In the genomic region with DNA sequence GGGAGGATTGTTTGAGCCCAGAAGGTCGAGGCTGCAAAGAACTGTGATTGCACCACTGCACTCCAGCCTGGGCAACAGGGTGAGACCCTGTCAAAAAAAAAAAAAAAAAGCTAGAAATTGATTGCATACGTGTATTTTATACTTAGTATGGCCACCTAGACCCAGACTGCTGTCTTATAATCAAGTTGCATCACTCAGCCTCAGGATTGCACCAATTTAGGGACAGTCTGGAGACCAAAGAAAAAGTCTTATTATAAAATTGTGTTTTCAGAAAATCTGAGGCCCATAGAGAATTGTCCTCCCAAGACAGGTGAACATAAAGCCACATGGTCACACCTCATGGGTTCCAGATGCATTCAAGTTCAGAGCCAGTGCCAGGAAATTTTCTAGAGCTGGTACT, we compare ENCODE assay signal across 31 cellular contexts.
"Had no signal": no experiment of that assay in that cellular context is flagged by ENCODE, and none has a peak within 500 bp of the region (broad histone marks: within the 10 kb centered on the region; RNA-seq: fewer than 3 reads in every experiment).

No MANE protein-coding gene starts in this region.

- FAIRE-seq: colon had no signal

- ATAC-seq: activated CD8-positive, alpha-beta memory T cell treated with anti-CD3 and anti-CD28 coated beads, Interleukin-2, amount 10 ng/mL, durations not matched to agents 7 days and 5 days; activated CD8-positive, alpha-beta T cell treated with anti-CD3 and anti-CD28 coated beads, Interleukin-2, amount 10 ng/mL, durations not matched to agents 7 days and 5 days; activated naive CD8-positive, alpha-beta T cell treated with anti-CD3 and anti-CD28 coated beads, Interleukin-2, amount 50 U/mL, for 24 hours; body of pancreas; T-helper 17 cell had no signal

- DNase-seq: activated B cell treated with CpG ODN at 0.5 μM for 24 hours; activated CD4-positive, alpha-beta memory T cell treated with anti-CD3 and anti-CD28 coated beads, Interleukin-2, amount 10 ng/mL, durations not matched to agents 7 days and 5 days; activated CD4-positive, alpha-beta T cell treated with anti-CD3 and anti-CD28 coated beads for 4 hours; activated CD4-positive, alpha-beta T cell treated with anti-CD3 and anti-CD28 coated beads, Interleukin-2, amount 10 ng/mL, durations not matched to agents 24 days and 14 days; activated CD4-positive, alpha-beta T cell treated with anti-CD3 and anti-CD28 coated beads, Interleukin-2, amount 50 U/mL, for 1 hour; activated CD4-positive, alpha-beta T cell treated with anti-CD3 and anti-CD28 coated beads, Interleukin-2, amount 50 U/mL, for 4 hours; activated CD4-positive, CD25-positive, alpha-beta regulatory T cell treated with anti-CD3 and anti-CD28 coated beads, Interleukin-2, amount 50 U/mL, for 72 hours; activated CD8-positive, alpha-beta memory T cell treated with anti-CD3 and anti-CD28 coated beads for 24 hours; activated CD8-positive, alpha-beta memory T cell treated with anti-CD3 and anti-CD28 coated beads, Interleukin-2, amount 10 ng/mL, durations not matched to agents 7 days and 5 days; activated CD8-positive, alpha-beta memory T cell treated with anti-CD3 and anti-CD28 coated beads, Interleukin-2, amount 50 U/mL, for 48 hours; activated CD8-positive, alpha-beta T cell treated with anti-CD3 and anti-CD28 coated beads, Interleukin-2, amount 10 ng/mL, durations not matched to agents 7 days and 5 days; activated effector memory CD4-positive, alpha-beta T cell treated with Interleukin-2 at 50 U/mL for 16 hours; activated gamma-delta T cell; activated naive CD4-positive, alpha-beta T cell treated with anti-CD3 and anti-CD28 coated beads, Interleukin-2, amount 10 ng/mL, durations not matched to agents 7 days and 5 days; activated naive CD4-positive, alpha-beta T cell treated with Interleukin-2 at 50 U/mL for 16 hours; activated naive CD8-positive, alpha-beta T cell treated with anti-CD3 and anti-CD28 coated beads, Interleukin-2, amount 10 ng/mL, durations not matched to agents 7 days and 5 days; activated naive CD8-positive, alpha-beta T cell treated with anti-CD3 and anti-CD28 coated beads, Interleukin-2, amount 50 U/mL, for 24 hours; activated T-cell treated with anti-CD3 and anti-CD28 coated beads, Interleukin-2, amount 50 U/mL, for 24 hours; activated T-cell treated with anti-CD3 and anti-CD28 coated beads, Interleukin-2, amount 50 U/mL, for 48 hours; adrenal gland; amniotic stem cell; aorta; body of pancreas; central memory CD4-positive, alpha-beta T cell; T-helper 17 cell; T1000; WERI-Rb-1 had no signal

- H3K27ac ChIP-seq: adrenal gland, body of pancreas, brain microvascular endothelial cell, breast epithelium, coronary artery, WERI-Rb-1 had no signal

- H3K4me1 ChIP-seq: body of pancreas, breast epithelium had no signal

- H3K36me3 ChIP-seq: adrenal gland, brain microvascular endothelial cell, breast epithelium, WERI-Rb-1 had no signal

- H3K4me3 ChIP-seq: adrenal gland, body of pancreas, breast epithelium, coronary artery had no signal

- H3K27me3 ChIP-seq: adrenal gland, body of pancreas, brain microvascular endothelial cell, breast epithelium had no signal

- H3K9me3 ChIP-seq: adrenal gland, body of pancreas, breast epithelium had no signal
